ENCODE assay signal across 11 cellular contexts in genomic region chr11:8768625-8769333, GRCh38.
DNase-seq lines count a peak whose midpoint lies in the region; ATAC-seq and TF ChIP-seq lines count a peak whose summit lies in the region.
"Had no signal": no experiment of that assay in that cellular context is flagged by ENCODE, and none has a peak within 500 bp of the region (broad histone marks: within the 10 kb centered on the region; RNA-seq: fewer than 3 reads in every experiment).

No MANE protein-coding gene starts in this region.

- H3K27ac ChIP-seq in right lobe of liver = no peak overlapping the region

- WGBS in right lobe of liver (ENCODE audit: insufficient coverage, low coverage, low lambda C conversion rate, missing lambda C conversion rate) = 70% methylated on average over 3 of the region's 3 CpGs

- peak; percentile 30 for TF ChIP-seq CTCF in choroid plexus epithelial cell (conservative IDR thresholded peaks at IDR 0.05; ENCODE audit: low read depth, low read length)
- TF ChIP-seq CTCF in right lobe of liver (IDR thresholded peaks at IDR 0.05) = peak in 3 of 4 donors; percentile 12 to 31 (median 28)

- no peaks in the 10 kb centered on the region for H3K9me3 Mint-ChIP-seq in activated T-cell treated with anti-CD3 and anti-CD28 coated beads, Interleukin-2, amount 50 U/mL, for 72 hours

- no peaks in the 10 kb centered on the region for H3K36me3 Mint-ChIP-seq in activated T-cell treated with anti-CD3 and anti-CD28 coated beads, Interleukin-2, amount 50 U/mL, for 72 hours (ENCODE audit: insufficient read depth in 2 of 2)

- peak; percentile 60 to 67 for ATAC-seq in activated T-cell treated with anti-CD3 and anti-CD28 coated beads, Interleukin-2, amount 50 U/mL, for 72 hours (replicated peaks in 1 of 2)
- ATAC-seq in right lobe of liver (peak in 3 of 4 donors; percentile 12 to 59 (median 55)), HG03108 (IDR thresholded peaks at IDR 0.05; ENCODE audit: unreplicated experiment) (no peak), HG03097 (IDR thresholded peaks at IDR 0.05; ENCODE audit: low FRiP score, unreplicated experiment) (no peak)

- no peak overlapping the region for H3K27ac Mint-ChIP-seq in activated T-cell treated with anti-CD3 and anti-CD28 coated beads, Interleukin-2, amount 50 U/mL, for 72 hours

- H3K36me3 ChIP-seq in right lobe of liver = no peaks in the 10 kb centered on the region

- TF ChIP-seq POLR2A in right lobe of liver (IDR thresholded peaks at IDR 0.05) = no peak

- H3K4me3 Mint-ChIP-seq in activated T-cell treated with anti-CD3 and anti-CD28 coated beads, Interleukin-2, amount 50 U/mL, for 72 hours = no peak overlapping the region

- H3K4me3 ChIP-seq in choroid plexus epithelial cell (ENCODE audit: low read depth, low read length) (no peak overlapping the region), right lobe of liver (no peak overlapping the region)

- DNase-seq in activated T-cell treated with anti-CD3 and anti-CD28 coated beads, Interleukin-2, amount 50 U/mL, for 72 hours = peak in 1 of 2 donors; percentile 13
- DNase-seq in activated T-cell treated with anti-CD3 and anti-CD28 coated beads, Interleukin-2, amount 50 U/mL, for 48 hours = no peak
- DNase-seq in choroid plexus epithelial cell (ENCODE audit: low read depth) = peak; percentile 44
- DNase-seq in right lobe of liver = peak in 1 of 3 donors; percentile 30
- DNase-seq in amygdala (lab: John Stamatoyannopoulos, UW) = no peak
- no peak for DNase-seq in NCI-H82 (lab: John Stamatoyannopoulos, UW)
- DNase-seq: activated CD4-positive, alpha-beta T cell treated with anti-CD3 and anti-CD28 coated beads for 4 hours; C1 segment of cervical spinal cord; MM.1S had no signal

- peaks cover 17% of the 10 kb centered on the region for H3K27me3 Mint-ChIP-seq in activated T-cell treated with anti-CD3 and anti-CD28 coated beads, Interleukin-2, amount 50 U/mL, for 72 hours (ENCODE audit: low read depth)

- H3K27me3 ChIP-seq in right lobe of liver = no peaks in the 10 kb centered on the region

- peaks cover 0 to 8% (median 2%) of the 10 kb centered on the region in 4 donors for H3K4me1 ChIP-seq in right lobe of liver

- intact Hi-C loops in right lobe of liver (cut with DNase I) = no loop called here

- H3K4me1 Mint-ChIP-seq in activated T-cell treated with anti-CD3 and anti-CD28 coated beads, Interleukin-2, amount 50 U/mL, for 72 hours (ENCODE audit: low read depth) = no peaks in the 10 kb centered on the region

- H3K9me3 ChIP-seq in right lobe of liver = no peaks in the 10 kb centered on the region

Comparison
In these comparisons a context has a peak if more than half of its experiments do, and no peak if none do; other contexts are left out.
1. ATAC-seq: peak in activated T-cell treated with anti-CD3 and anti-CD28 coated beads, Interleukin-2, amount 50 U/mL, for 72 hours (2 of 2) and right lobe of liver (3 of 4); none in HG03108 (single experiment) and HG03097 (single experiment).